2 cellular contexts compared by ENCODE assay signal in genomic region chr10:44343836-44344235, GRCh38.
TF ChIP-seq lines count a peak whose summit lies in the region.

No MANE protein-coding gene starts in this region.

TF ChIP-seq in Ishikawa, 13 proteins besides CTCF, POLR2A, EP300 and RAD21:
- no peak for TF ChIP-seq TEAD4 (IDR thresholded peaks at IDR 0.05)
- no peak for TF ChIP-seq TCF12 (IDR thresholded peaks at IDR 0.05; ENCODE audit: low read depth)
- no peak for TF ChIP-seq EGR1 (IDR thresholded peaks at IDR 0.05)
- TF ChIP-seq TAF1 (IDR thresholded peaks at IDR 0.05; ENCODE audit: low read depth), result no peak
- no peak for TF ChIP-seq MAX (IDR thresholded peaks at IDR 0.05)
- no peak for TF ChIP-seq CREB1 (IDR thresholded peaks at IDR 0.05; ENCODE audit: low read depth)
- TF ChIP-seq USF1 (IDR thresholded peaks at IDR 0.05), result no peak
- no peak for TF ChIP-seq CEBPB (IDR thresholded peaks at IDR 0.05)
- TF ChIP-seq FOXM1 (IDR thresholded peaks at IDR 0.05; ENCODE audit: borderline replicate concordance, low read depth), result no peak
- no peak for TF ChIP-seq NFIC (IDR thresholded peaks at IDR 0.05)
- TF ChIP-seq YY1 (IDR thresholded peaks at IDR 0.05; ENCODE audit: low read depth), result no peak
- no peak for TF ChIP-seq REST (IDR thresholded peaks at IDR 0.05; ENCODE audit: low read depth)
- TF ChIP-seq ZBTB7A (IDR thresholded peaks at IDR 0.05; ENCODE audit: low read depth), result no peak

TF ChIP-seq in H1, 55 proteins besides CTCF, POLR2A, EP300 and RAD21:
- TF ChIP-seq SRF (IDR thresholded peaks at IDR 0.05; ENCODE audit: low read depth, low read length) (no peak), SP2 (IDR thresholded peaks at IDR 0.05; ENCODE audit: low read length) (no peak), CEBPB (IDR thresholded peaks at IDR 0.05; ENCODE audit: low read depth, low read length) (no peak), TBP (IDR thresholded peaks at IDR 0.05; ENCODE audit: low read depth, low read length) (0 out of 2 replicates have a peak, but pooled peaks have one; percentile 28), POLR2AphosphoS5 (IDR thresholded peaks at IDR 0.05; ENCODE audit: low read depth, low read length) (no peak), E2F6 (IDR thresholded peaks at IDR 0.05) (no peak), RNF2 (IDR thresholded peaks at IDR 0.05; ENCODE audit: borderline replicate concordance, low read depth, low read length, missing control alignments, poor library complexity, severe bottlenecking) (no peak)
